Comparison of ENCODE assay signal across 16 cellular contexts in genomic region chr12:3145036-3145435, GRCh38.
"Had no signal": no experiment of that assay in that cellular context is flagged by ENCODE, and none has a peak within 500 bp of the region (broad histone marks: within the 10 kb centered on the region; RNA-seq: fewer than 3 reads in every experiment).

No MANE protein-coding gene starts in this region.

- FAIRE-seq: astrocyte had no signal

- H3K27me3 ChIP-seq: cardiac muscle cell, gastroesophageal sphincter, uterus had no signal

- H3K27ac Mint-ChIP-seq: effector memory CD8-positive, alpha-beta T cell; natural killer cell treated with Interleukin-12 subunit alpha and Interleukin-12 subunit beta and Interleukin-15 and Interleukin-18, amount 100 ng/mL, for 72 hours; stimulated activated naive CD8-positive, alpha-beta T cell treated with anti-CD3 and anti-CD28 coated beads, Interleukin-15, Interleukin-2, amounts not matched to agents 100 ng/mL and 50 ng/mL, for 24 hours had no signal

- H3K27ac ChIP-seq: cardiac muscle cell, gastroesophageal sphincter, psoas muscle, uterus had no signal

- H3K4me3 ChIP-seq: cardiac muscle cell, gastroesophageal sphincter, psoas muscle, uterus had no signal

- ATAC-seq: activated T-cell treated with anti-CD3 and anti-CD28 coated beads, Interleukin-2, amount 50 U/mL, for 4 hours; effector memory CD8-positive, alpha-beta T cell; gastroesophageal sphincter; left colon; natural killer cell treated with Interleukin-12 subunit alpha and Interleukin-12 subunit beta and Interleukin-15 and Interleukin-18, amount 100 ng/mL, for 72 hours had no signal

- H3K36me3 Mint-ChIP-seq: natural killer cell treated with Interleukin-12 subunit alpha and Interleukin-12 subunit beta and Interleukin-15 and Interleukin-18, amount 100 ng/mL, for 72 hours had no signal

- H3K9me3 Mint-ChIP-seq: activated T-cell treated with anti-CD3 and anti-CD28 coated beads, Interleukin-2, amount 50 U/mL, for 4 hours; effector memory CD8-positive, alpha-beta T cell; natural killer cell treated with Interleukin-12 subunit alpha and Interleukin-12 subunit beta and Interleukin-15 and Interleukin-18, amount 100 ng/mL, for 72 hours; stimulated activated naive CD8-positive, alpha-beta T cell treated with anti-CD3 and anti-CD28 coated beads, Interleukin-15, Interleukin-2, amounts not matched to agents 100 ng/mL and 50 ng/mL, for 24 hours had no signal

- DNase-seq: activated CD4-positive, alpha-beta T cell treated with anti-CD3 and anti-CD28 coated beads for 1 hour; activated CD4-positive, alpha-beta T cell treated with anti-CD3 and anti-CD28 coated beads, Interleukin-2, amount 50 U/mL, for 48 hours; activated T-cell treated with anti-CD3 and anti-CD28 coated beads, Interleukin-2, amount 50 U/mL, for 4 hours; effector memory CD8-positive, alpha-beta T cell; left colon; mesenchymal stem cell; psoas muscle; stimulated activated CD4-positive, alpha-beta T cell treated with anti-CD3 and anti-CD28 coated beads, Interleukin-15, amount 100 ng/mL, for 24 hours; stimulated activated CD4-positive, alpha-beta T cell treated with anti-CD3 and anti-CD28 coated beads, Interleukin-4, amount 100 ng/mL, for 24 hours; T-helper 9 cell; uterus had no signal

- H3K4me3 Mint-ChIP-seq: activated T-cell treated with anti-CD3 and anti-CD28 coated beads, Interleukin-2, amount 50 U/mL, for 4 hours; effector memory CD8-positive, alpha-beta T cell; natural killer cell treated with Interleukin-12 subunit alpha and Interleukin-12 subunit beta and Interleukin-15 and Interleukin-18, amount 100 ng/mL, for 72 hours; stimulated activated naive CD8-positive, alpha-beta T cell treated with anti-CD3 and anti-CD28 coated beads, Interleukin-15, Interleukin-2, amounts not matched to agents 100 ng/mL and 50 ng/mL, for 24 hours had no signal

- H3K36me3 ChIP-seq: cardiac muscle cell, gastroesophageal sphincter, uterus had no signal

- H3K9me3 ChIP-seq: gastroesophageal sphincter, psoas muscle, uterus had no signal
